ENCODE assay signal across 24 cellular contexts in genomic region chr7:25223206-25223605, GRCh38. TPM values are rescaled to one million over a fixed set of nuclear protein-coding genes. Genes with fewer than 3 reads are reported as not detected.
"Had no signal": no experiment of that assay in that cellular context is flagged by ENCODE, and none has a peak within 500 bp of the region (broad histone marks: within the 10 kb centered on the region; RNA-seq: fewer than 3 reads in every experiment).

No MANE protein-coding gene starts in this region.

- H3K4me2 ChIP-seq: KMS-11, SK-N-SH had no signal

- H3K9me3 ChIP-seq: SK-N-SH had no signal

- H3K9ac ChIP-seq: KMS-11, SK-N-SH had no signal

- ATAC-seq: HepG2 had no signal

- H3K4me3 ChIP-seq: K562 had no signal

- H3K27ac ChIP-seq: KMS-11 had no signal

- DNase-seq: IMR-90, Kasumi-1, MM.1S, NCI-H1092 treated with DMSO at 0.1 percent for 48 hours, NCI-H1436, NCI-H187 treated with DMSO at 0.1 percent for 48 hours, NCI-H2081, NCI-H2107, NCI-H2227 treated with DMSO at 0.1 percent for 48 hours, NCI-H524, NCI-H526 treated with DMSO at 0.1 percent for 48 hours, NCI-H748 treated with DMSO at 0.1 percent for 48 hours, Right ventricle myocardium superior, RPMI8226, SIG-M5, SK-N-SH, SW 1271 had no signal

RNA-seq across cellular contexts. Expression of gene NPVF, which starts 5.1 kb away (rescaled TPM):
- total RNA-seq: HepG2, HT1080, IMR-90, K562, M059J, NCI-H460, Right ventricle myocardium superior, SK-MEL-5 had no signal
- polyA plus RNA-seq: HepG2, IMR-90, K562, SK-N-SH had no signal
